In the genomic region with DNA sequence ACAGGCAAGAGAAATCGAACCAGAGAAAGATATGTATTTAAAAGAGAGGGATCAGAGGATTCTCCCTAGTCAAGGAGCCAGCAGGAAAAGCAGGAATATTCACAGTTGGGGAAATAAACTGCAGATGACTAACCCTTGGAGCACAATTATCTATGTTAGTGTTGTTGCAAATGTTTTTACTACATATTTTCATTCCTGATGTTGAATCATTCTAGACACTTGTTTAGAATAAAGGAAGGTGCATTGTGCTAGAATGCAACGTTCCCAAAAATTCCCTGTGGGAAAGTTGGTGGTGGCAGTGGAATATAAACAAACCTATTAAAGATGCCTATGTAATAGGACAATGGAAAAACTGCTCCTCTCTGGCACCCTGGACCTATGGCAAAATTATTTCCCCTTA, we compare ENCODE assay signal across 18 cellular contexts.
DNase-seq lines count a peak whose midpoint lies in the region; TF ChIP-seq lines count a peak whose summit lies in the region.
"Had no signal": no experiment of that assay in that cellular context is flagged by ENCODE, and none has a peak within 500 bp of the region (broad histone marks: within the 10 kb centered on the region; RNA-seq: fewer than 3 reads in every experiment).

No MANE protein-coding gene starts in this region.

- H3K4me3 ChIP-seq in fibroblast of mammary gland (ENCODE audit: control insufficient read depth, low read depth, low read length) = no peak overlapping the region
- H3K4me3 ChIP-seq in skeletal muscle satellite cell (ENCODE audit: low read length) = peak overlapping the region; percentile 8
- H3K4me3 ChIP-seq: BLaER1, esophagus squamous epithelium, stomach had no signal

- peaks cover 35% of the 10 kb centered on the region for H3K4me1 ChIP-seq in skeletal muscle satellite cell (ENCODE audit: control insufficient read depth, insufficient read depth, low read length)
- H3K4me1 ChIP-seq: BLaER1 had no signal

- H3K9ac ChIP-seq in skeletal muscle satellite cell (ENCODE audit: low read depth, low read length) = peak overlapping the region; percentile 32
- H3K9ac ChIP-seq: BLaER1 had no signal

- no peaks in the 10 kb centered on the region for H3K27me3 ChIP-seq in skeletal muscle satellite cell (ENCODE audit: control insufficient read depth, insufficient read depth, low read length)
- H3K27me3 ChIP-seq: BLaER1, esophagus squamous epithelium, neutrophil, stomach had no signal

- H3K27ac ChIP-seq in VCaP = peak overlapping the region; percentile 7; the same call in 1 of the 2 replicates
- H3K27ac ChIP-seq: BLaER1, neutrophil had no signal

- TF ChIP-seq CTCF in VCaP (conservative IDR thresholded peaks at IDR 0.05) (no peak), fibroblast of mammary gland (conservative IDR thresholded peaks at IDR 0.05; ENCODE audit: control insufficient read depth, insufficient read depth, low read depth, low read length) (no peak)

- H3K9me3 ChIP-seq in skeletal muscle satellite cell (replicated peaks; ENCODE audit: low read length) = no peaks in the 10 kb centered on the region
- H3K9me3 ChIP-seq: BLaER1, esophagus squamous epithelium, neutrophil, stomach had no signal

- DNase-seq in ELR (ENCODE audit: low read depth) (peak; percentile 12), fibroblast of mammary gland (ENCODE audit: low read depth) (peak; percentile 64), H4 (ENCODE audit: low spot score) (no peak), hypothalamus (lab: John Stamatoyannopoulos, UW) (no peak), epidermal melanocyte (ENCODE audit: insufficient read length, low spot score) (no peak), D341Med (ENCODE audit: low spot score) (no peak)
- DNase-seq: activated CD4-positive, alpha-beta T cell treated with anti-CD3 and anti-CD28 coated beads for 1 hour; activated CD8-positive, alpha-beta memory T cell treated with anti-CD3 and anti-CD28 coated beads, Interleukin-2, amount 50 U/mL, for 48 hours; DND-41; esophagus squamous epithelium; mesendoderm; NCI-H187 treated with DMSO at 0.1 percent for 48 hours; NCI-H526 had no signal

- peak overlapping the region; percentile 59 for H3K4me2 ChIP-seq in skeletal muscle satellite cell (ENCODE audit: low read length)
- H3K4me2 ChIP-seq: BLaER1 had no signal

- no peaks in the 10 kb centered on the region for H3K36me3 ChIP-seq in skeletal muscle satellite cell (ENCODE audit: insufficient read depth, low read length)
- H3K36me3 ChIP-seq: BLaER1, esophagus squamous epithelium, neutrophil, stomach had no signal

Comparison
In these comparisons a context has a peak if more than half of its experiments do, and no peak if none do; other contexts are left out.
1. DNase-seq: peak in ELR (single experiment) and fibroblast of mammary gland (single experiment); none in H4 (single experiment), hypothalamus (0 of 51), epidermal melanocyte (single experiment) and D341Med (single experiment).